In the genomic region with DNA sequence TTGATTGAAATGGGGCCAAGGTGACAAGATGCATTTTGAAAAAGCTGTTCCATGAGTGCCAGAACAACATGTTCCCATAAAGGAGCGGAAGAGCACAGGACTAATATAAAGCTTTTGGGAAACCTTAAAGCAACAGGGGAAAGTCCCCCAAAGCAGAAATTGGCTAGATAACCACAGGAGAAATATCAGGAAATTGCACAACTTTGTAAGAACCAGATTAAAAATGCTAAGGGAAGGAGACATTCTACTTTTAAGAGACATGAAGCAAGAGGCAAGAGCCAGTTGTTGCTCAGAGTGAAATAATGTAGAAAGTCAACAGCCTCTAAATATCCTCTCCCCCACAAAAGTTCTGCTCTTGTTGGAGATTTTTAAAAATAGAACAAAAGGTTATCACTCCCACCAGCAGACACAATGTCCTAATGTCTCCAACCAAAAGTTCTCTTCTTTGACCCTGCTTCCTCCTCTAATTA, we compare ENCODE assay signal across 14 cellular contexts.
DNase-seq lines count a peak whose midpoint lies in the region; ATAC-seq and TF ChIP-seq lines count a peak whose summit lies in the region.
"Had no signal": no experiment of that assay in that cellular context is flagged by ENCODE, and none has a peak within 500 bp of the region (broad histone marks: within the 10 kb centered on the region; RNA-seq: fewer than 3 reads in every experiment).

No MANE protein-coding gene starts in this region.

- TF ChIP-seq CTCF in choroid plexus epithelial cell (conservative IDR thresholded peaks at IDR 0.05; ENCODE audit: low read depth, low read length) = no peak

- H3K27me3 ChIP-seq in aorta (ENCODE audit: control insufficient read depth in 1 of 2, insufficient read depth in 2 of 2, low read length in 1 of 2) = no peaks in the 10 kb centered on the region

- intact Hi-C loops in Right ventricle myocardium superior (cut with DNase I) (no loop called here), cardiac septum (cut with DNase I) (no loop called here), aorta (cut with DNase I) (no loop called here)

- H3K4me3 ChIP-seq in choroid plexus epithelial cell (ENCODE audit: low read depth, low read length) (no peak overlapping the region), aorta (ENCODE audit: low read length in 2 of 2) (no peak overlapping the region)

- no peak for DNase-seq in Right ventricle myocardium superior
- DNase-seq in cardiac septum (ENCODE audit: low spot score) = no peak
- peak; percentile 96 for DNase-seq in choroid plexus epithelial cell (ENCODE audit: low read depth)
- DNase-seq in lung microvascular endothelial cell (ENCODE audit: low read depth in 2 of 2) = peak; percentile 5 to 26
- DNase-seq in aorta = no peak
- DNase-seq in NCI-H2171 (lab: John Stamatoyannopoulos, UW) = no peak
- no peak for DNase-seq in NCI-H2171 treated with DMSO at 0.1 percent for 48 hours (lab: John Stamatoyannopoulos, UW)
- DNase-seq in stimulated activated naive CD8-positive, alpha-beta T cell treated with anti-CD3 and anti-CD28 coated beads, Interleukin-15, Interleukin-2, amounts not matched to agents 100 U/mL and 50 U/mL, for 24 hours = no peak
- DNase-seq: activated CD4-positive, alpha-beta T cell treated with anti-CD3 and anti-CD28 coated beads for 36 hours; activated effector memory CD4-positive, alpha-beta T cell treated with Interleukin-2 at 50 U/mL for 16 hours; Karpas-422; SK-N-SH; stimulated activated CD4-positive, alpha-beta T cell treated with anti-CD3 and anti-CD28 coated beads, Interleukin-15, amount 100 ng/mL, for 24 hours had no signal

- ATAC-seq in Right ventricle myocardium superior (ENCODE audit: poor library complexity) (peak; percentile 80), aorta (ENCODE audit: low FRiP score) (peak; percentile 78)
- no peak for ATAC-seq in stimulated activated naive CD8-positive, alpha-beta T cell treated with anti-CD3 and anti-CD28 coated beads, Interleukin-15, Interleukin-2, amounts not matched to agents 100 U/mL and 50 U/mL, for 24 hours
- ATAC-seq: activated CD4-positive, alpha-beta T cell treated with anti-CD3 and anti-CD28 coated beads for 36 hours; stimulated activated memory B cell treated with anti-CD40 and anti-IgM and Interleukin-4, amounts not matched to agents 10 μg/mL and 1 μg/mL and 100 μg/mL, for 72 hours had no signal

- no peak overlapping the region for H3K27ac ChIP-seq in aorta (ENCODE audit: low read depth in 1 of 2, low read length in 2 of 2)

- WGBS in aorta, 2 donors = 36 to 67% methylated on average over 1 of the region's 1 CpG

- no peaks in the 10 kb centered on the region for H3K36me3 ChIP-seq in aorta (ENCODE audit: control insufficient read depth in 1 of 2, insufficient read depth in 2 of 2, low read length in 1 of 2)

- H3K4me1 ChIP-seq in aorta (ENCODE audit: control insufficient read depth in 1 of 2, insufficient read depth in 2 of 2, low read length in 2 of 2) = no peaks in the 10 kb centered on the region

- H3K9me3 ChIP-seq in aorta (ENCODE audit: control insufficient read depth, low read length) = peaks cover 2% of the 10 kb centered on the region
- H3K9me3 ChIP-seq: SK-N-SH had no signal

Comparison
In these comparisons a context has a peak if more than half of its experiments do, and no peak if none do; other contexts are left out.
1. DNase-seq: peak in choroid plexus epithelial cell (single experiment) and lung microvascular endothelial cell (2 of 2); none in Right ventricle myocardium superior (single experiment), cardiac septum (single experiment), aorta (0 of 2), NCI-H2171 (single experiment), NCI-H2171 treated with DMSO at 0.1 percent for 48 hours (single experiment) and stimulated activated naive CD8-positive, alpha-beta T cell treated with anti-CD3 and anti-CD28 coated beads, Interleukin-15, Interleukin-2, amounts not matched to agents 100 U/mL and 50 U/mL, for 24 hours (single experiment).